17 cellular contexts compared by ENCODE assay signal in the genomic region with DNA sequence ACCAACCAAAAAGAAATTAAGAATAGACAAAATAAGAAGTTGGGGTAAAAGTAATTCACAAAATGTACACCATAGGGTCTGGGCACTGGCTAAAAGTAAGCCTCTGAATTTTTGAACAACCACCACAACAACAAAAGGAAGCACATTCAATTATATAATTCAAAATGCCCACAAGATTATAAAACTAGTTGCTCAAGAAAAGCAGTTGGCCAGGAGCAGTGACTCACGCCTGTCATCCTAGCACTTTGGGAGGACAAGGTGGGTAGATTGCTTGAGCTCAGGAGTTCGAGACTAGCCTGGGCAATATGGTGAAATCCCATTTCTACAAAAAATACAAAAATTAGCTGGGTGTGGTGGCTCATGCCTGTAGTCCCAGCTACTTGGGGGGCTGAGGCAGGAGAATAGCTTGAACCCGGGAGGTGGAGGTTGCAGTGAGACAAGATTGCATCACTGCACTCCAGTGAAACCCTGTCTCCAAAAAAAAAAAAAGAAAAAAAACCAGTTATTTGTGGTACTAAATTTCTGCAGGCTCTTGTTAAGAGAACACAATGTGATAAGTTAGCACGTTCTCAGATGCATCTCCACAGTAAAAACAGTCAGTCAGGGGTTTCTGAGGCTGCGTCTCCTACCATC.
"Had no signal": no experiment of that assay in that cellular context is flagged by ENCODE, and none has a peak within 500 bp of the region (broad histone marks: within the 10 kb centered on the region; RNA-seq: fewer than 3 reads in every experiment).

No MANE protein-coding gene starts in this region.

- ATAC-seq: naive thymus-derived CD8-positive, alpha-beta T cell; pancreas; sciatic nerve; stimulated activated naive B cell treated with anti-CD40 and anti-IgM and Interleukin-4, amounts not matched to agents 10 μg/mL and 1 μg/mL and 100 μg/mL, for 72 hours; upper lobe of right lung had no signal

- H3K4me1 ChIP-seq: ascending aorta, esophagus squamous epithelium, pancreas, upper lobe of right lung had no signal

- H3K4me3 ChIP-seq: ascending aorta, esophagus squamous epithelium, pancreas, spleen, upper lobe of right lung had no signal

- H3K36me3 ChIP-seq: ascending aorta, esophagus squamous epithelium, pancreas, spleen, upper lobe of right lung had no signal

- DNase-seq: activated CD4-positive, alpha-beta T cell treated with anti-CD3 and anti-CD28 coated beads, Interleukin-2, amount 50 U/mL, for 1 hour; activated CD4-positive, CD25-positive, alpha-beta regulatory T cell treated with anti-CD3 and anti-CD28 coated beads, Interleukin-2, amount 50 U/mL, for 72 hours; activated CD8-positive, alpha-beta memory T cell treated with anti-CD3 and anti-CD28 coated beads for 24 hours; activated CD8-positive, alpha-beta memory T cell treated with anti-CD3 and anti-CD28 coated beads, Interleukin-2, amount 50 U/mL, for 48 hours; activated gamma-delta T cell; cortex of kidney; esophagus squamous epithelium; mesenchymal stem cell; naive thymus-derived CD8-positive, alpha-beta T cell; pancreas; spleen; stimulated activated naive B cell treated with anti-CD40 and anti-IgM and Interleukin-4, amounts not matched to agents 10 μg/mL and 1 μg/mL and 100 μg/mL, for 72 hours; T1000; upper lobe of right lung had no signal

- H3K9me3 ChIP-seq: ascending aorta, esophagus squamous epithelium, pancreas, spleen, upper lobe of right lung had no signal

- H3K4me3 Mint-ChIP-seq: activated naive CD4-positive, alpha-beta T cell treated with anti-CD3 and anti-CD28 coated beads, Interleukin-2, amount 50 U/mL, for 24 hours; naive thymus-derived CD8-positive, alpha-beta T cell; stimulated activated naive B cell treated with anti-CD40 and anti-IgM and Interleukin-4, amounts not matched to agents 10 μg/mL and 1 μg/mL and 100 μg/mL, for 72 hours had no signal

- H3K27ac Mint-ChIP-seq: activated naive CD4-positive, alpha-beta T cell treated with anti-CD3 and anti-CD28 coated beads, Interleukin-2, amount 50 U/mL, for 24 hours; stimulated activated naive B cell treated with anti-CD40 and anti-IgM and Interleukin-4, amounts not matched to agents 10 μg/mL and 1 μg/mL and 100 μg/mL, for 72 hours had no signal

- H3K36me3 Mint-ChIP-seq: activated naive CD4-positive, alpha-beta T cell treated with anti-CD3 and anti-CD28 coated beads, Interleukin-2, amount 50 U/mL, for 24 hours; naive thymus-derived CD8-positive, alpha-beta T cell; stimulated activated naive B cell treated with anti-CD40 and anti-IgM and Interleukin-4, amounts not matched to agents 10 μg/mL and 1 μg/mL and 100 μg/mL, for 72 hours had no signal

- H3K27me3 ChIP-seq: ascending aorta had no signal

- H3K9me3 Mint-ChIP-seq: activated naive CD4-positive, alpha-beta T cell treated with anti-CD3 and anti-CD28 coated beads, Interleukin-2, amount 50 U/mL, for 24 hours; naive thymus-derived CD8-positive, alpha-beta T cell; stimulated activated naive B cell treated with anti-CD40 and anti-IgM and Interleukin-4, amounts not matched to agents 10 μg/mL and 1 μg/mL and 100 μg/mL, for 72 hours had no signal
